8 cellular contexts compared by ENCODE assay signal in genomic region chr3:52851348-52851747, GRCh38. TPM values are rescaled to one million over a fixed set of nuclear protein-coding genes. Genes with fewer than 3 reads are reported as not detected.
DNase-seq lines count a peak whose midpoint lies in the region; ATAC-seq and TF ChIP-seq lines count a peak whose summit lies in the region.

No MANE protein-coding gene starts in this region.

- H3K9me3 Mint-ChIP-seq in activated B cell treated with CpG ODN at 0.5 μM for 24 hours (no peaks in the 10 kb centered on the region), progenitor cell of endocrine pancreas (ENCODE audit: low read depth) (no peaks in the 10 kb centered on the region)

- H3K36me3 Mint-ChIP-seq in activated B cell treated with CpG ODN at 0.5 μM for 24 hours (ENCODE audit: low read depth) (peaks cover 71% of the 10 kb centered on the region), progenitor cell of endocrine pancreas (ENCODE audit: insufficient read depth) (no peaks in the 10 kb centered on the region)

- TF ChIP-seq CTCF in activated B cell treated with CpG ODN at 0.5 μM for 24 hours (IDR thresholded peaks at IDR 0.05) (no peak), foreskin fibroblast (IDR thresholded peaks at IDR 0.05; ENCODE audit: low read depth, low read length) (peak; percentile 54), progenitor cell of endocrine pancreas (IDR thresholded peaks at IDR 0.05; ENCODE audit: unreplicated experiment) (peak; percentile 71)

- H3K4me1 Mint-ChIP-seq in activated B cell treated with CpG ODN at 0.5 μM for 24 hours, result no peaks in the 10 kb centered on the region
- H3K4me1 Mint-ChIP-seq in progenitor cell of endocrine pancreas (ENCODE audit: low read depth), result no peaks in the 10 kb centered on the region

- intact Hi-C loops in activated B cell treated with CpG ODN at 0.5 μM for 24 hours (cut with micrococcal nuclease), result loop anchor here (1.0 to 2.0 kb wide), 3 partner anchors 83 to 345 kb away; no protein-coding TSS in a partner anchor

- DNase-seq in ACHN (peak; percentile 49), GM03348 (ENCODE audit: low spot score) (peak; percentile 67), NCI-H128 (lab: John Stamatoyannopoulos, UW; ENCODE audit: unreplicated experiment) (peak; percentile 6), activated B cell treated with CpG ODN at 0.5 μM for 24 hours (no peak), foreskin fibroblast (peak; percentile 40 to 76), progenitor cell of endocrine pancreas (ENCODE audit: low spot score, unreplicated experiment) (peak; percentile 33), GOT3 (lab: John Stamatoyannopoulos, UW) (no peak)

- ATAC-seq in activated B cell treated with CpG ODN at 0.5 μM for 24 hours (ENCODE audit: low read depth), result peak; percentile 71
- no peak for ATAC-seq in HG03095 (IDR thresholded peaks at IDR 0.05; ENCODE audit: unreplicated experiment)

- CTCF ChIA-PET in activated B cell treated with CpG ODN at 0.5 μM for 24 hours (lab: Charles Lee), result interaction anchor here (1.1 to 1.5 kb wide), 2 partner anchors 80 to 222 kb away, joined by 3 to 5 read pairs; no protein-coding TSS in a partner anchor

- in situ Hi-C loops in ACHN (cut with HindIII; ENCODE audit: low pct_ligation_motif_present, low pct_unique_long_range_greater_than_20kb, low sequenced_read_pairs), result no loop called here

- H3K4me3 Mint-ChIP-seq in activated B cell treated with CpG ODN at 0.5 μM for 24 hours (no peak overlapping the region), progenitor cell of endocrine pancreas (ENCODE audit: low read depth) (no peak overlapping the region)

- POLR2A ChIA-PET in activated B cell treated with CpG ODN at 0.5 μM for 24 hours (lab: Charles Lee), result no interaction called here

- no peak overlapping the region for H3K4me3 ChIP-seq in foreskin fibroblast (ENCODE audit: low read depth in 1 of 2, low read length in 2 of 2)

- H3K27ac Mint-ChIP-seq in activated B cell treated with CpG ODN at 0.5 μM for 24 hours (no peak overlapping the region), progenitor cell of endocrine pancreas (no peak overlapping the region)

- H3K27me3 Mint-ChIP-seq in activated B cell treated with CpG ODN at 0.5 μM for 24 hours (no peaks in the 10 kb centered on the region), progenitor cell of endocrine pancreas (no peaks in the 10 kb centered on the region)

RNA-seq across cellular contexts. Expression of gene MUSTN1, which starts 16.5 kb away (rescaled TPM):
- 0.83 and 1.6 TPM in 2 replicates for total RNA-seq in activated B cell treated with CpG ODN at 0.5 μM for 24 hours
- total RNA-seq in progenitor cell of endocrine pancreas, result not detected in 2 replicates

RNA-seq across cellular contexts. Expression of gene ITIH4, which starts 20.9 kb away (rescaled TPM):
- total RNA-seq in activated B cell treated with CpG ODN at 0.5 μM for 24 hours (15.4 and 15.7 TPM in 2 replicates), progenitor cell of endocrine pancreas (2.9 and 9.7 TPM in 2 replicates)

RNA-seq across cellular contexts. Expression of gene STIMATE, which starts 46.0 kb away (rescaled TPM):
- 20.8 and 25.8 TPM in 2 replicates for total RNA-seq in activated B cell treated with CpG ODN at 0.5 μM for 24 hours
- 17.4 and 18.4 TPM in 2 replicates for total RNA-seq in progenitor cell of endocrine pancreas

RNA-seq across cellular contexts. Expression of gene ITIH3, which starts 56.8 kb away (rescaled TPM):
- total RNA-seq in activated B cell treated with CpG ODN at 0.5 μM for 24 hours, result not detected in 2 replicates
- 0.87 and 1.2 TPM in 2 replicates for total RNA-seq in progenitor cell of endocrine pancreas

Comparison
In these comparisons a context has a peak if more than half of its experiments do, and no peak if none do; other contexts are left out.
1. DNase-seq: peak in ACHN (single experiment), GM03348 (single experiment), NCI-H128 (single experiment), foreskin fibroblast (2 of 2) and progenitor cell of endocrine pancreas (single experiment); none in activated B cell treated with CpG ODN at 0.5 μM for 24 hours (single experiment) and GOT3 (single experiment).